25 cellular contexts compared by ENCODE assay signal in the genomic region with DNA sequence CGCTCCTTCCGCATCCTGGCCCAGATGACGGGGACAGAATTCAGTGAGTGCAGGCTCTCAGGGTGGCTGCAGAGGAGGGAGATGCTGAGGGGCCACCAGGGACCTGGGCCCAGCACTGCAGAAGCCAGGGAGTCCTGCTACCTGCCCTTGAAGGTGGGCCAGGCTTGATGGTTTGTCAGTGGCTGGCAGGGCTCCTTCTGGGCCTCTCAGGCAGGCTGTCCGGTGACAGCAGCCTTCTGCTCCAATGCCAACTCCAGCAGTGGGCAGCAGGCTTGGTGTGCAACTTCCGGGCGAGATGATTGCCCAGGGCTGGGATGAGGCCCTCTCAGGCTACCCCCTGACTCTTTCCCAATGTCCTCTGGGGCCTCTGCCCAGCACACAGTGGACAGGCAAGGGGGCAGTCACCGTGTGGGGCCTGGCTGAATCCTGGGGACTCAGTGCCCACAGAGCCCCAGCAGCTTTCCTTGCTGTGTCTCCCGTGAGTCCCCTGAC. TPM values are rescaled to one million over a fixed set of nuclear protein-coding genes. Genes with fewer than 3 reads are reported as not detected.
DNase-seq lines count a peak whose midpoint lies in the region; ATAC-seq, FAIRE-seq and TF ChIP-seq lines count a peak whose summit lies in the region.
"Had no signal": no experiment of that assay in that cellular context is flagged by ENCODE, and none has a peak within 500 bp of the region (broad histone marks: within the 10 kb centered on the region; RNA-seq: fewer than 3 reads in every experiment).

No MANE protein-coding gene starts in this region.

- no peak overlapping the region for H2BK120ac ChIP-seq in H1 (replicated peaks; ENCODE audit: low read depth, low read length)

- H3K27me3 ChIP-seq in H1 (replicated peaks in 1 of 4; ENCODE audit: control insufficient read depth in 3 of 4, extremely low read depth in 1 of 4, insufficient read depth in 3 of 4, low read length in 3 of 4) (0 out of 7 replicates have a peak, but pooled peaks cover 0 to 3% (median 0%) of the 10 kb centered on the region in 4 experiments), heart right ventricle (peaks cover 0 to 10% (median 0%) of the 10 kb centered on the region in 7 donors), tibial artery (no peaks in the 10 kb centered on the region), mammary epithelial cell (ENCODE audit: insufficient read depth, low read length) (no peaks in the 10 kb centered on the region)
- H3K27me3 ChIP-seq: MG63, SJSA1 had no signal

- in situ Hi-C loops in mammary epithelial cell (cut with MboI; ENCODE audit: low sequenced_read_pairs in 2 of 2), result no loop called here

- H2AFZ ChIP-seq in H1 (ENCODE audit: low read length) (no peak overlapping the region), mammary epithelial cell (ENCODE audit: low read depth, low read length) (no peak overlapping the region)

- no peak for TF ChIP-seq POLR2A in H1 (IDR thresholded peaks at IDR 0.05; ENCODE audit: control extremely low read depth in 1 of 2, low read depth in 2 of 2, low read length in 2 of 2)

- H2BK15ac ChIP-seq in H1 (ENCODE audit: low read length), result 0 out of 2 replicates have a peak overlapping the region, but pooled peaks have one; percentile 40

- H2BK12ac ChIP-seq in H1 (ENCODE audit: low read depth, low read length), result no peak overlapping the region

- POLR2A ChIA-PET in H1 (lab: Charles Lee; ENCODE audit: partially characterized antibody), result interaction anchor here (1.5 kb wide), 1 partner anchor 20 kb away, joined by 4 read pairs; no protein-coding TSS in a partner anchor

- CTCF ChIA-PET in H1 (lab: Charles Lee; ENCODE audit: partially characterized antibody) (interaction anchor here (0.7 to 5.0 kb wide), 12 partner anchors 7 to 363 kb away, joined by 3 to 52 read pairs (median 6); no protein-coding TSS in a partner anchor), mammary epithelial cell (lab: Charles Lee; ENCODE audit: low non-redundant PET) (no interaction called here)

- H3K36me3 ChIP-seq in H1 (ENCODE audit: control insufficient read depth in 2 of 4, insufficient read depth in 4 of 4, low read length in 3 of 4) (no peaks in the 10 kb centered on the region), heart right ventricle (peaks cover 0 to 26% (median 0%) of the 10 kb centered on the region in 9 donors), kidney (ENCODE audit: control insufficient read depth in 1 of 2, insufficient read depth in 2 of 2, low read length in 2 of 2) (no peaks in the 10 kb centered on the region), tibial artery (peaks cover 33 to 51% (median 35%) of the 10 kb centered on the region in 3 donors), mammary epithelial cell (ENCODE audit: insufficient read depth, low read length) (no peaks in the 10 kb centered on the region)
- H3K36me3 ChIP-seq: MG63, SJSA1 had no signal

- FAIRE-seq in H1 (lab: Jason Lieb, UNC) (no peak), kidney (lab: Jason Lieb, UNC) (no peak)
- FAIRE-seq: A549, GM18507 had no signal

- H2BK5ac ChIP-seq in H1 (ENCODE audit: low read depth, low read length), result no peak overlapping the region

- H3K9ac ChIP-seq in H1 (replicated peaks in 1 of 4; ENCODE audit: extremely low read depth in 1 of 4, low read depth in 3 of 4, low read length in 3 of 4), result no peak overlapping the region
- H3K9ac ChIP-seq in kidney (ENCODE audit: low read length in 2 of 2), result no peak overlapping the region
- no peak overlapping the region for H3K9ac ChIP-seq in mammary epithelial cell (ENCODE audit: insufficient read depth, low read length)

- peaks cover 3 to 20% (median 5%) of the 10 kb centered on the region in 4 experiments for H3K4me1 ChIP-seq in H1 (replicated peaks in 1 of 4; ENCODE audit: control insufficient read depth in 3 of 4, insufficient read depth in 4 of 4, low read length in 3 of 4)
- peaks cover 7 to 99% (median 34%) of the 10 kb centered on the region in 9 donors for H3K4me1 ChIP-seq in heart right ventricle
- peaks cover 0 to 11% of the 10 kb centered on the region in 2 donors for H3K4me1 ChIP-seq in kidney (ENCODE audit: control insufficient read depth in 1 of 2, insufficient read depth in 1 of 2, low read depth in 1 of 2, low read length in 2 of 2)
- peaks cover 0 to 70% (median 43%) of the 10 kb centered on the region in 4 donors for H3K4me1 ChIP-seq in tibial artery
- H3K4me1 ChIP-seq in mammary epithelial cell (ENCODE audit: insufficient read depth, low read length), result no peaks in the 10 kb centered on the region
- H3K4me1 ChIP-seq: A549 had no signal

- H3K4me2 ChIP-seq in H1 (ENCODE audit: insufficient read depth in 1 of 2, low read depth in 2 of 2, low read length in 2 of 2) (no peak overlapping the region), mammary epithelial cell (ENCODE audit: insufficient read depth, low read depth, low read length) (no peak overlapping the region)
- H3K4me2 ChIP-seq: A549 had no signal

- TF ChIP-seq EP300 in H1 (IDR thresholded peaks at IDR 0.05; ENCODE audit: borderline replicate concordance in 1 of 2, low read depth in 2 of 2, low read length in 2 of 2), result no peak

- no TSS peak for BruUV-seq in mammary epithelial cell (replicated peaks; lab: Mats Ljungman, UMichigan)

- DNase-seq in H1 (ENCODE audit: low read depth in 1 of 2, low spot score in 2 of 2) (no peak), heart right ventricle (no peak), kidney (peak; percentile 58), tibial artery (no peak), mammary epithelial cell (no peak), anterior cingulate cortex (lab: John Stamatoyannopoulos, UW) (no peak)
- DNase-seq: C1 segment of cervical spinal cord; CD4-positive, alpha-beta memory T cell; COR-L47; DMS53; H7; KBM-7; MG63; NCI-H1105 treated with DMSO at 0.1 percent for 48 hours; NCI-H146; NCI-H1930; NCI-H2107; NCI-H524; NCI-H748 treated with DMSO at 0.1 percent for 48 hours had no signal

- H4K5ac ChIP-seq in H1 (ENCODE audit: insufficient read length, low read depth, low read length), result no peak overlapping the region

- H3K79me2 ChIP-seq in H1 (ENCODE audit: control insufficient read depth in 1 of 2, insufficient read depth in 2 of 2, low read length in 2 of 2) (no peaks in the 10 kb centered on the region), mammary epithelial cell (ENCODE audit: insufficient read depth, low read length) (no peaks in the 10 kb centered on the region)

- no peak overlapping the region for H3K18ac ChIP-seq in H1 (ENCODE audit: extremely low read depth, low read length)

- H2AK5ac ChIP-seq in H1 (ENCODE audit: low read depth, low read length), result no peak overlapping the region

- peak overlapping the region; percentile 9 for H4K91ac ChIP-seq in H1 (replicated peaks; ENCODE audit: insufficient read length, low read length)

- dilution Hi-C loops in mammary epithelial cell (cut with HindIII; ENCODE audit: low sequenced_read_pairs), result no loop called here

- TF ChIP-seq RAD21 in H1 (IDR thresholded peaks at IDR 0.05 in 1 of 2, conservative IDR thresholded peaks at IDR 0.05 in 1 of 2; ENCODE audit: low read depth in 2 of 2, low read length in 2 of 2), result no peak

- no peak overlapping the region for H3K27ac ChIP-seq in H1 (ENCODE audit: low read depth, low read length)
- peak overlapping the region in 8 of 10 donors; percentile 34 to 76 (median 60) for H3K27ac ChIP-seq in heart right ventricle
- H3K27ac ChIP-seq in kidney (ENCODE audit: low read depth in 2 of 2, low read length in 2 of 2), result no peak overlapping the region
- H3K27ac ChIP-seq in tibial artery, result peak overlapping the region; percentile 65 to 89
- H3K27ac ChIP-seq in mammary epithelial cell (ENCODE audit: insufficient read depth, low read depth, low read length), result no peak overlapping the region
- H3K27ac ChIP-seq: A549, SJSA1 had no signal

- no peak overlapping the region for H2BK20ac ChIP-seq in H1 (ENCODE audit: low read length)

- H3K14ac ChIP-seq in H1 (ENCODE audit: insufficient read length), result no peak overlapping the region

- H3K4ac ChIP-seq in H1 (replicated peaks; ENCODE audit: insufficient read length, low read depth, low read length), result no peak overlapping the region

- H3K9me3 ChIP-seq in H1 (ENCODE audit: insufficient read depth in 2 of 2, low read depth in 1 of 2, low read length in 1 of 2), result no peaks in the 10 kb centered on the region
- no peaks in the 10 kb centered on the region for H3K9me3 ChIP-seq in heart right ventricle
- H3K9me3 ChIP-seq in kidney (ENCODE audit: control insufficient read depth in 1 of 2, low read length in 2 of 2), result no peaks in the 10 kb centered on the region
- no peaks in the 10 kb centered on the region for H3K9me3 ChIP-seq in tibial artery
- no peaks in the 10 kb centered on the region for H3K9me3 ChIP-seq in mammary epithelial cell (replicated peaks; ENCODE audit: insufficient read depth, low read length)
- H3K9me3 ChIP-seq: A549, MG63, SJSA1 had no signal

- intact Hi-C loops in heart right ventricle (cut with DNase I), result loop anchor here in 4 of 10 donors (5.0 kb wide), 2 partner anchors 205 to 210 kb away; no protein-coding TSS in a partner anchor
- intact Hi-C loops in kidney (cut with DNase I), result loop anchor here (5.0 kb wide), 1 partner anchor 210 kb away; no protein-coding TSS in a partner anchor
- intact Hi-C loops in tibial artery (cut with DNase I; ENCODE audit: low total_unique reads), result loop anchor here (10.0 kb wide), 1 partner anchor 403 kb away; a partner anchor contains a TSS
- intact Hi-C loops in mammary epithelial cell (cut with micrococcal nuclease), result no loop called here

- ATAC-seq in heart right ventricle (peak in 7 of 8 donors; percentile 0 to 15 (median 3)), HG03342 (IDR thresholded peaks at IDR 0.05; ENCODE audit: unreplicated experiment) (no peak)
- ATAC-seq: A549 had no signal

- H3K4me3 ChIP-seq in H1 (ENCODE audit: extremely low read depth in 1 of 4, insufficient read depth in 2 of 4, low read depth in 3 of 4, low read length in 4 of 4), result no peak overlapping the region
- H3K4me3 ChIP-seq in heart right ventricle, result no peak overlapping the region
- H3K4me3 ChIP-seq in kidney (ENCODE audit: low read length in 2 of 2), result no peak overlapping the region
- H3K4me3 ChIP-seq in tibial artery, result no peak overlapping the region
- H3K4me3 ChIP-seq in mammary epithelial cell (replicated peaks in 1 of 3; ENCODE audit: insufficient read depth in 1 of 3, low read depth in 2 of 3, low read length in 3 of 3), result no peak overlapping the region
- H3K4me3 ChIP-seq: A549, MG63, SJSA1 had no signal

- no peaks in the 10 kb centered on the region for H3K79me1 ChIP-seq in H1 (ENCODE audit: low read depth, low read length)

- no peaks in the 10 kb centered on the region; the same call in 1 of the 2 replicates for H3K23me2 ChIP-seq in H1 (ENCODE audit: low read depth, low read length)

- 90% methylated on average over 8 of the region's 8 CpGs; no CpG with 5 or more reads in 1 of the 2 experiments for WGBS in H1 (ENCODE audit: extremely low coverage in 1 of 2, insufficient coverage in 1 of 2, insufficient read length in 1 of 2, insufficient replicate concordance in 2 of 2, low coverage in 1 of 2, low lambda C conversion rate in 2 of 2, missing lambda C conversion rate in 1 of 2), 2 experiments
- WGBS in heart right ventricle, 2 donors, result 56 to 74% methylated on average over 8 of the region's 8 CpGs
- 49% methylated on average over 3 of the region's 8 CpGs for whole genome bisulfite sequencing in mammary epithelial cell (ENCODE audit: low coverage, missing lambda C conversion rate)

- H4K8ac ChIP-seq in H1 (ENCODE audit: extremely low read depth, insufficient read depth, low read length), result no peak overlapping the region

- H3K56ac ChIP-seq in H1 (replicated peaks; ENCODE audit: insufficient read length, low read depth, low read length), result no peak overlapping the region

- H4K20me1 ChIP-seq in H1 (replicated peaks in 1 of 2; ENCODE audit: control insufficient read depth in 1 of 2, insufficient read depth in 2 of 2, low read length in 2 of 2), result no peaks in the 10 kb centered on the region
- H4K20me1 ChIP-seq in mammary epithelial cell (ENCODE audit: insufficient read depth, low read length), result no peaks in the 10 kb centered on the region

- no peak overlapping the region for H3K23ac ChIP-seq in H1 (ENCODE audit: insufficient read length)

- TF ChIP-seq CTCF in H1 (IDR thresholded peaks at IDR 0.05; ENCODE audit: control extremely low read depth in 1 of 3, insufficient read depth in 1 of 3, low read depth in 1 of 3, low read length in 3 of 3), result no peak
- TF ChIP-seq CTCF in heart right ventricle (IDR thresholded peaks at IDR 0.05), result no peak
- TF ChIP-seq CTCF in kidney (IDR thresholded peaks at IDR 0.05; ENCODE audit: borderline replicate concordance, extremely low read depth, insufficient read depth), result no peak
- no peak for TF ChIP-seq CTCF in tibial artery (IDR thresholded peaks at IDR 0.05)
- TF ChIP-seq CTCF in mammary epithelial cell (conservative IDR thresholded peaks at IDR 0.05 in 1 of 2, IDR thresholded peaks at IDR 0.05 in 1 of 2; ENCODE audit: extremely low read depth in 1 of 2, insufficient read depth in 1 of 2, low read depth in 1 of 2, low read length in 2 of 2), result no peak

RNA-seq across cellular contexts. Expression of a gene that starts 23.8 kb away (rescaled TPM):
- total RNA-seq in H1 (2021; fragmentation: NEBNext Ultra II Directional; extraction: Animal tissue kit (Norgen Biotek cat#: 25700)), result 0.40 and 0.43 TPM in 2 replicates
- polyA plus RNA-seq in H1 (2011; rRNA removed) (0.17 and 0.20 TPM in 2 replicates), heart right ventricle (1,000 to 10,000 TPM in 1 of 2 donors, 100 to 1,000 TPM in 1; 162 to 1,622 TPM), kidney (ENCODE audit: insufficient read depth, low read depth, low replicate concordance) (3.3 TPM), mammary epithelial cell (not detected)
- 0.28 TPM for polyA plus RNA-seq in H1 (2011; cell fraction: cytosol; rRNA removed)
- polyA plus RNA-seq in H1 (2011; cell fraction: nucleus; rRNA removed), result 0.20 TPM
- 0.35 to 0.62 TPM (median 0.59 TPM) in 4 replicates for polyA plus RNA-seq in H1 (2012, experiment 1 of 2)
- polyA plus RNA-seq in H1 (2012, experiment 2 of 2), result 0.17 TPM
- 0.55 TPM for polyA plus RNA-seq in H1 (2013, experiment 1 of 2)
- 0.74 TPM for polyA plus RNA-seq in H1 (2013, experiment 2 of 2)
- polyA minus RNA-seq in H1 (2011; rRNA and poly(A)+ RNA removed), result 0.49 and 1.2 TPM in 2 replicates
- polyA minus RNA-seq in H1 (2011; cell fraction: cytosol; rRNA and poly(A)+ RNA removed), result 0.29 TPM
- 1.1 TPM for polyA minus RNA-seq in H1 (2011; cell fraction: nucleus; rRNA and poly(A)+ RNA removed)
- total RNA-seq in heart right ventricle (1,000 to 10,000 TPM; 1,248 to 1,738 (median 1,513) TPM), kidney (7.7 TPM), mammary epithelial cell (not detected)
- not detected for polyA minus RNA-seq in mammary epithelial cell
- total RNA-seq: Daoy had no signal
- polyA plus RNA-seq: CD4-positive, alpha-beta memory T cell had no signal

RNA-seq across cellular contexts. Expression of a gene that starts 37.7 kb away (rescaled TPM):
- total RNA-seq in H1 (2021; fragmentation: NEBNext Ultra II Directional; extraction: Animal tissue kit (Norgen Biotek cat#: 25700)), result not detected in 2 replicates
- polyA plus RNA-seq in H1 (2011; rRNA removed) (not detected in 2 replicates), heart right ventricle (under 1 TPM; 0.10 to 0.29 TPM), kidney (ENCODE audit: insufficient read depth, low read depth, low replicate concordance) (not detected), mammary epithelial cell (not detected)
- not detected for polyA plus RNA-seq in H1 (2011; cell fraction: cytosol; rRNA removed)
- not detected for polyA plus RNA-seq in H1 (2011; cell fraction: nucleus; rRNA removed)
- not detected in 4 replicates for polyA plus RNA-seq in H1 (2012, experiment 1 of 2)
- not detected for polyA plus RNA-seq in H1 (2012, experiment 2 of 2)
- not detected for polyA plus RNA-seq in H1 (2013, experiment 1 of 2)
- not detected for polyA plus RNA-seq in H1 (2013, experiment 2 of 2)
- polyA minus RNA-seq in H1 (2011; rRNA and poly(A)+ RNA removed), result not detected in 2 replicates
- not detected for polyA minus RNA-seq in H1 (2011; cell fraction: cytosol; rRNA and poly(A)+ RNA removed)
- not detected for polyA minus RNA-seq in H1 (2011; cell fraction: nucleus; rRNA and poly(A)+ RNA removed)
- total RNA-seq in heart right ventricle (under 1 TPM in 5 of 10 donors, not detected in 5; 0.11 to 0.27 (median 0.26) TPM), kidney (not detected), mammary epithelial cell (not detected)
- polyA minus RNA-seq in mammary epithelial cell, result not detected
- total RNA-seq: CD4-positive, alpha-beta memory T cell; Daoy; G401; H7; SJSA1 had no signal
- polyA plus RNA-seq: A549; CD4-positive, alpha-beta memory T cell had no signal

Comparison
In these comparisons a context has a peak if more than half of its experiments do, and no peak if none do; other contexts are left out.
1. H3K27ac ChIP-seq: peak in heart right ventricle (8 of 10) and tibial artery (2 of 2); none in H1 (single experiment), kidney (0 of 2) and mammary epithelial cell (single experiment).
2. RNA of a gene that starts 23.8 kb away (total RNA-seq): 1,248 to 1,738 TPM in heart right ventricle; 7.7 TPM in kidney (single experiment), 0.40 to 0.43 TPM in H1 and not detected in mammary epithelial cell; every median in the first group is over 100 times any median in the second.